ENCODE assay signal across 8 cellular contexts in genomic region chr10:75111367-75111905, GRCh38. TPM values are rescaled to one million over a fixed set of nuclear protein-coding genes. Genes with fewer than 3 reads are reported as not detected.
A peak's percentile ranks its signal among the peaks of the same experiment; 100 is the strongest.
DNase-seq lines count a peak whose midpoint lies in the region; ATAC-seq and TF ChIP-seq lines count a peak whose summit lies in the region.

Gene SAMD8 (plus strand): TSS chr10:75111656. CDS start chr10:75150529, 38,873 bp downstream.

- H3K27me3 Mint-ChIP-seq in endothelial cell (ENCODE audit: unreplicated experiment): peaks cover 15% of the 10 kb centered on the region

- no peaks in the 10 kb centered on the region for H3K9me2 ChIP-seq in OCI-LY1 (ENCODE audit: low read depth, low read length)

- H3K36me3 ChIP-seq in BJ (ENCODE audit: control insufficient read depth, insufficient read depth, low read length): no peaks in the 10 kb centered on the region
- H3K36me3 ChIP-seq in OCI-LY1 (ENCODE audit: insufficient read depth, low read length): peaks cover 12% of the 10 kb centered on the region; the same call in 1 of the 2 replicates

- H3K4me3 ChIP-seq in BJ (ENCODE audit: low read depth, low read length) (peak within 1 kb of the TSS; percentile 95), HL-60 (replicated peaks; ENCODE audit: insufficient read depth, low read length) (peak within 1 kb of the TSS; percentile 85), OCI-LY1 (ENCODE audit: low read depth, low read length, poor library complexity, severe bottlenecking) (peak within 1 kb of the TSS; percentile 94)

- H3K27me3 ChIP-seq in BJ (ENCODE audit: control insufficient read depth, insufficient read depth, low read length): no peaks in the 10 kb centered on the region
- no peaks in the 10 kb centered on the region for H3K27me3 ChIP-seq in HL-60 (ENCODE audit: insufficient read depth, poor library complexity, severe bottlenecking)
- no peaks in the 10 kb centered on the region for H3K27me3 ChIP-seq in OCI-LY1 (ENCODE audit: insufficient read depth, low read length)

- no peaks in the 10 kb centered on the region for H3K9me3 Mint-ChIP-seq in endothelial cell (ENCODE audit: unreplicated experiment)

- H3K4me2 ChIP-seq in OCI-LY1 (ENCODE audit: low read length): peak within 1 kb of the TSS; percentile 68

- peak within 1 kb of the TSS; percentile 93 for H3K4me3 Mint-ChIP-seq in endothelial cell (ENCODE audit: unreplicated experiment)

- peaks cover 8% of the 10 kb centered on the region for H3K36me3 Mint-ChIP-seq in endothelial cell (ENCODE audit: low read depth, unreplicated experiment)

- H3K27ac ChIP-seq in HL-60 (replicated peaks) (peak within 1 kb of the TSS; percentile 70), OCI-LY1 (ENCODE audit: low read depth, low read length, poor library complexity, severe bottlenecking) (peak within 1 kb of the TSS; percentile 90)

- H4K20me1 ChIP-seq in OCI-LY1 (ENCODE audit: insufficient read depth, low read length): no peaks in the 10 kb centered on the region

- H3K9me3 ChIP-seq in OCI-LY1 (ENCODE audit: low read length): no peaks in the 10 kb centered on the region

- TF ChIP-seq CTCF in BJ (IDR thresholded peaks at IDR 0.05; ENCODE audit: insufficient read depth, low read depth, low read length) (0 out of 2 replicates have a peak, but pooled peaks have one; percentile 27), HL-60 (IDR thresholded peaks at IDR 0.05; ENCODE audit: insufficient read depth, low read length) (no peak), OCI-LY1 (IDR thresholded peaks at IDR 0.05; ENCODE audit: low read length) (no peak), endothelial cell (IDR thresholded peaks at IDR 0.05; ENCODE audit: unreplicated experiment) (peak; percentile 80)

- peak; percentile 72 for ATAC-seq in GM19328 (IDR thresholded peaks at IDR 0.05; ENCODE audit: unreplicated experiment)

- CTCF ChIA-PET in BJ (lab: Yijun Ruan, JAX): interaction anchor here (0.7 to 2.0 kb wide), 7 partner anchors 13 to 124 kb away, joined by 3 to 11 read pairs (median 3); partner anchors contain the start of gene COMTD1

- DNase-seq in BJ (ENCODE audit: low read depth) (peak; percentile 78), HL-60 (ENCODE audit: low read depth in 1 of 2, low spot score in 1 of 2) (peak in 1 of 2 experiments; percentile 6), activated T-cell treated with anti-CD3 and anti-CD28 coated beads for 1 hour (ENCODE audit: low read depth) (peak; percentile 91), endothelial cell (ENCODE audit: low spot score) (peak; percentile 99), middle frontal gyrus (ENCODE audit: extremely low spot score, low spot score) (peak; percentile 89)
- peak; percentile 96 to 98 for DNase-seq in stimulated activated CD8-positive, alpha-beta memory T cell treated with anti-CD3 and anti-CD28 coated beads, Interleukin-15, amount 100 ng/mL, for 48 hours (ENCODE audit: low read depth in 2 of 2)

- H3K79me2 ChIP-seq in OCI-LY1 (ENCODE audit: insufficient read depth, low read length): peaks cover 41% of the 10 kb centered on the region

- H3K27ac Mint-ChIP-seq in endothelial cell (ENCODE audit: unreplicated experiment): peak within 1 kb of the TSS; percentile 88

- H3K4me1 ChIP-seq in OCI-LY1 (ENCODE audit: insufficient read depth, low read length, severe bottlenecking): peaks cover 41% of the 10 kb centered on the region

- POLR2A ChIA-PET in BJ (lab: Charles Lee): interaction anchor here (0.8 kb wide), 1 partner anchor 1302 kb away, joined by 3 read pairs; no protein-coding TSS in a partner anchor

- peak within 1 kb of the TSS; percentile 94 for H3K9ac ChIP-seq in OCI-LY1 (ENCODE audit: low read length)

- peaks cover 5% of the 10 kb centered on the region; the same call in 1 of the 2 replicates for H3F3A ChIP-seq in OCI-LY1 (ENCODE audit: insufficient read depth, low read length)

- H3K4me1 Mint-ChIP-seq in endothelial cell (ENCODE audit: unreplicated experiment): peaks cover 22% of the 10 kb centered on the region

- H2AFZ ChIP-seq in OCI-LY1 (ENCODE audit: low read length): no peak within 1 kb of the TSS

RNA-seq across cellular contexts. Expression of gene SAMD8, which starts in this region (rescaled TPM):
- polyA plus RNA-seq in BJ (2011; rRNA removed): 14.2 and 28.0 TPM in 2 replicates
- 20.0 and 21.2 TPM in 2 replicates for polyA minus RNA-seq in BJ (2011; rRNA and poly(A)+ RNA removed)
- 29.0 TPM for total RNA-seq in endothelial cell (ENCODE audit: unreplicated experiment)

Comparison
In these comparisons a context has a peak if more than half of its experiments do, and no peak if none do; other contexts are left out.
1. CTCF ChIP-seq: peak in BJ (single experiment) and endothelial cell (single experiment); none in HL-60 (single experiment) and OCI-LY1 (single experiment).
2. Peak in every context shown above with its lines, with median percentiles within 50 percentile points of each other: H3K4me3 ChIP-seq.